ENCODE assay signal across 9 cellular contexts in the genomic region with DNA sequence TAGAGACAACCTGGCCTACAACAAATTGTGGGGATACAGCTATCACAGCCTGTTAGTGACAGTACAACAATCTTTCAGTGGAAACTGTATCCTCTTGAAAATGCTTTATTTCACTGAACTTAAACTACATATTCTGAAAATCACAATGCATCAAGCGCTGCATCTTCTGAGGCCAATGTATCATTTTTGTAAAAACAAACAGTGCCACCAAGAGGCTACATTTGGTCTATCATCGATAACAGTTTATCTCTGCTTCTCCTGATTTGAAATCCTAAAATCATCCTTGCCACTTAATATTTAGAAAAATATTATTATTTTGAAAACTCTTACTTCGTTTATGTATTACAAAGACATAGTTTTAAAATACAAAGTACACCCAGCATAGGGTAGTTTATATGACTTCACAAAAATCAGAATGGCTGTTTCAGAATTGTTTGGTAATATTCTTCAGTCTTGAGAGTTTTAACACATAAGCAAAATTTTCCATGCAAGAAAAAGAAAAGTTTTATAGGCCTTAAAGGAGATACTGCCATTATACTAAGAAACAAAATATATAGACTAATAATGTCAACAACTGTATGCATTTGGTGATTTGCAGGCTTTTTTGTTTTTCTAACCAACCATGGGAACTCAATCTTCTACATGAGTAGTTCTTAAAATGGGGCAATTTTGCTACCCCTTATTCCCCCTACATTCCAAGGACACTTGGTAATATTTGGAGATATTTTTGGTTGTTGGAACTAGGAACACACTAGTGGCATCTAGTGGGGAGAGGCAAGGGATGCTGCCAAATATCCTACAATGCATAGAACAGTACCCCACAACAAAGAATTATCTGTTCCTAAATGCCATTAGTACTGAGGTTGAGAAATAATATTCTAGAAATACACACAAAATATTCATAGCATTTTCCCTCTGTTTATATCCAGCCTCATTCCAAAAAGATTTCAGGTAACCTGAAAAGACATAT. TPM values are rescaled to one million over a fixed set of nuclear protein-coding genes. Genes with fewer than 3 reads are reported as not detected.
DNase-seq lines count a peak whose midpoint lies in the region; ATAC-seq and TF ChIP-seq lines count a peak whose summit lies in the region.
"Had no signal": no experiment of that assay in that cellular context is flagged by ENCODE, and none has a peak within 500 bp of the region (broad histone marks: within the 10 kb centered on the region; RNA-seq: fewer than 3 reads in every experiment).

No MANE protein-coding gene starts in this region.

- H3K27me3 Mint-ChIP-seq in neural progenitor cell (ENCODE audit: insufficient read depth, low read depth) (no peaks in the 10 kb centered on the region), T-helper 17 cell (peaks cover 14% of the 10 kb centered on the region)

- H3K79me2 ChIP-seq in mammary epithelial cell (ENCODE audit: insufficient read depth, low read length) (no peaks in the 10 kb centered on the region), neural progenitor cell (ENCODE audit: low read depth) (no peaks in the 10 kb centered on the region)

- H2AFZ ChIP-seq in mammary epithelial cell (ENCODE audit: low read depth, low read length) = no peak overlapping the region
- peak overlapping the region; percentile 1 for H2AFZ ChIP-seq in neural progenitor cell (replicated peaks)

- H3K4me3 Mint-ChIP-seq in neural progenitor cell (no peak overlapping the region), T-helper 17 cell (no peak overlapping the region)
- H3K4me3 Mint-ChIP-seq: naive B cell had no signal

- no peaks in the 10 kb centered on the region for H3K9me3 ChIP-seq in mammary epithelial cell (replicated peaks; ENCODE audit: insufficient read depth, low read length)
- H3K9me3 ChIP-seq in neural progenitor cell (ENCODE audit: low read depth) = no peaks in the 10 kb centered on the region
- H3K9me3 ChIP-seq in T-helper 17 cell (ENCODE audit: control insufficient read depth, low read length, poor library complexity, severe bottlenecking) = no peaks in the 10 kb centered on the region

- H3K4me1 Mint-ChIP-seq in neural progenitor cell = peaks cover 11% of the 10 kb centered on the region
- no peaks in the 10 kb centered on the region for H3K4me1 Mint-ChIP-seq in T-helper 17 cell
- H3K4me1 Mint-ChIP-seq: naive B cell had no signal

- no peak overlapping the region for H3K9ac ChIP-seq in mammary epithelial cell (ENCODE audit: insufficient read depth, low read length)
- H3K9ac ChIP-seq in neural progenitor cell = no peak overlapping the region

- H3K9me3 Mint-ChIP-seq in neural progenitor cell = no peaks in the 10 kb centered on the region
- H3K9me3 Mint-ChIP-seq: naive B cell had no signal

- intact Hi-C loops in mammary epithelial cell (cut with micrococcal nuclease) = loop anchor here (1.0 to 10.0 kb wide), 4 partner anchors 335 to 937 kb away; no protein-coding TSS in a partner anchor

- H4K20me1 ChIP-seq in mammary epithelial cell (ENCODE audit: insufficient read depth, low read length) = no peaks in the 10 kb centered on the region
- H4K20me1 ChIP-seq in neural progenitor cell (ENCODE audit: low read depth) = no peaks in the 10 kb centered on the region

- TF ChIP-seq CTCF in GM06990 (IDR thresholded peaks at IDR 0.05; ENCODE audit: insufficient read depth, low read length, poor library complexity, severe bottlenecking) = peak; percentile 13
- peak; percentile 38 to 47 for TF ChIP-seq CTCF in mammary epithelial cell (conservative IDR thresholded peaks at IDR 0.05 in 1 of 2, IDR thresholded peaks at IDR 0.05 in 1 of 2; ENCODE audit: extremely low read depth in 1 of 2, insufficient read depth in 1 of 2, low read depth in 1 of 2, low read length in 2 of 2)
- TF ChIP-seq CTCF in neural progenitor cell (IDR thresholded peaks at IDR 0.05) = peak; percentile 59
- no peak for TF ChIP-seq CTCF in coronary artery (IDR thresholded peaks at IDR 0.05)

- BruUV-seq in mammary epithelial cell (replicated peaks; lab: Mats Ljungman, UMichigan) = no TSS peak

- no peak overlapping the region for H3K4me2 ChIP-seq in mammary epithelial cell (ENCODE audit: insufficient read depth, low read depth, low read length)
- H3K4me2 ChIP-seq in neural progenitor cell = no peak overlapping the region

- no peaks in the 10 kb centered on the region for H3K36me3 Mint-ChIP-seq in neural progenitor cell
- H3K36me3 Mint-ChIP-seq in T-helper 17 cell (ENCODE audit: low read depth) = no peaks in the 10 kb centered on the region
- H3K36me3 Mint-ChIP-seq: naive B cell had no signal

- H3K4me1 ChIP-seq in mammary epithelial cell (ENCODE audit: insufficient read depth, low read length) = no peaks in the 10 kb centered on the region
- no peaks in the 10 kb centered on the region for H3K4me1 ChIP-seq in neural progenitor cell

- 33% methylated on average over 3 of the region's 3 CpGs for WGBS in mammary epithelial cell (ENCODE audit: low coverage, missing lambda C conversion rate)

- H3K27me3 ChIP-seq in GM06990 (replicated peaks; ENCODE audit: control insufficient read depth, insufficient read depth, low read length) (no peaks in the 10 kb centered on the region), mammary epithelial cell (ENCODE audit: insufficient read depth, low read length) (no peaks in the 10 kb centered on the region), neural progenitor cell (no peaks in the 10 kb centered on the region)

- no peak for ATAC-seq in T-helper 17 cell

- CTCF ChIA-PET in mammary epithelial cell (lab: Charles Lee; ENCODE audit: low non-redundant PET) = no interaction called here

- no peaks in the 10 kb centered on the region for H3K36me3 ChIP-seq in GM06990 (ENCODE audit: control insufficient read depth, insufficient read depth, low read length)
- no peaks in the 10 kb centered on the region for H3K36me3 ChIP-seq in mammary epithelial cell (ENCODE audit: insufficient read depth, low read length)
- H3K36me3 ChIP-seq in neural progenitor cell = no peaks in the 10 kb centered on the region

- in situ Hi-C loops in mammary epithelial cell (cut with MboI; ENCODE audit: low sequenced_read_pairs in 2 of 2) = loop anchor here (25.0 kb wide), 1 partner anchor 930 kb away; the partner anchor contains the start of gene ONECUT1 (in 2 of the 2)

- dilution Hi-C loops in mammary epithelial cell (cut with HindIII; ENCODE audit: low sequenced_read_pairs) = no loop called here

- H3F3A ChIP-seq in neural progenitor cell (ENCODE audit: low read depth) = no peaks in the 10 kb centered on the region

- H3K27ac ChIP-seq in mammary epithelial cell (ENCODE audit: insufficient read depth, low read depth, low read length) = no peak overlapping the region
- no peak overlapping the region for H3K27ac ChIP-seq in neural progenitor cell
- H3K27ac ChIP-seq in coronary artery = no peak overlapping the region

- no peak overlapping the region for H3K27ac Mint-ChIP-seq in neural progenitor cell
- H3K27ac Mint-ChIP-seq in T-helper 17 cell = no peak overlapping the region

- DNase-seq in GM06990 (ENCODE audit: extremely low read depth, insufficient read length) (no peak), NCI-H1092 treated with DMSO at 0.1 percent for 48 hours (lab: John Stamatoyannopoulos, UW) (peak; percentile 27), mammary epithelial cell (peak; percentile 2), neural progenitor cell (ENCODE audit: low spot score) (peak; percentile 36), T-helper 17 cell (no peak), coronary artery (ENCODE audit: low spot score) (no peak)
- DNase-seq in stimulated activated CD4-positive, alpha-beta T cell treated with anti-CD3 and anti-CD28 coated beads, Interleukin-2, amount 100 ng/mL, for 48 hours = no peak
- DNase-seq: activated CD4-positive, alpha-beta T cell treated with anti-CD3 and anti-CD28 coated beads, Interleukin-2, amount 50 U/mL, for 4 hours; naive B cell had no signal

- H3K4me3 ChIP-seq in GM06990 (replicated peaks; ENCODE audit: low read depth, low read length) = no peak overlapping the region
- no peak overlapping the region for H3K4me3 ChIP-seq in mammary epithelial cell (replicated peaks in 1 of 3; ENCODE audit: insufficient read depth in 1 of 3, low read depth in 2 of 3, low read length in 3 of 3)
- no peak overlapping the region for H3K4me3 ChIP-seq in neural progenitor cell
- no peak overlapping the region for H3K4me3 ChIP-seq in coronary artery

RNA-seq across cellular contexts. Expression of gene WDR72, which starts 42.3 kb away (rescaled TPM):
- 1 to 10 TPM in 1 of 2 donors, not detected in 1; 1.0 TPM for total RNA-seq in mammary epithelial cell
- 0.01 TPM for polyA plus RNA-seq in mammary epithelial cell
- not detected for polyA minus RNA-seq in mammary epithelial cell
- total RNA-seq in neural progenitor cell (ENCODE audit: low replicate concordance) = 2.3 and 4.6 TPM in 2 replicates
- total RNA-seq in T-helper 17 cell = not detected

Comparison
In these comparisons a context has a peak if more than half of its experiments do, and no peak if none do; other contexts are left out.
1. DNase-seq: peak in NCI-H1092 treated with DMSO at 0.1 percent for 48 hours (single experiment), mammary epithelial cell (single experiment) and neural progenitor cell (single experiment); none in GM06990 (single experiment), T-helper 17 cell (0 of 3), coronary artery (single experiment) and stimulated activated CD4-positive, alpha-beta T cell treated with anti-CD3 and anti-CD28 coated beads, Interleukin-2, amount 100 ng/mL, for 48 hours (0 of 2).